24 cellular contexts compared by ENCODE assay signal in genomic region chr17:54373970-54374369, GRCh38.
"Had no signal": no experiment of that assay in that cellular context is flagged by ENCODE, and none has a peak within 500 bp of the region (broad histone marks: within the 10 kb centered on the region; RNA-seq: fewer than 3 reads in every experiment).

No MANE protein-coding gene starts in this region.

- H3K36me3 Mint-ChIP-seq: mesothelial cell of epicardium had no signal

- H3K27me3 ChIP-seq: colonic mucosa, esophagus squamous epithelium, gastrocnemius medialis, heart right ventricle, left lung had no signal

- H3K4me3 ChIP-seq: colonic mucosa, esophagus squamous epithelium, gastrocnemius medialis, heart right ventricle, left lung, lower lobe of right lung, mucosa of descending colon had no signal

- ATAC-seq: effector memory CD8-positive, alpha-beta T cell; esophagus mucosa; gastrocnemius medialis; heart right ventricle; left cardiac atrium; left lung; left ventricle myocardium superior; lower lobe of right lung; mucosa of descending colon had no signal

- H3K36me3 ChIP-seq: colonic mucosa, esophagus squamous epithelium, gastrocnemius medialis, heart right ventricle, left lung, lower lobe of right lung had no signal

- H3K27ac ChIP-seq: colonic mucosa, epithelial cell of prostate, esophagus squamous epithelium, gastrocnemius medialis, heart right ventricle, left lung, lower lobe of right lung had no signal

- H3K4me1 ChIP-seq: colonic mucosa, esophagus squamous epithelium, gastrocnemius medialis, heart right ventricle, left lung, lower lobe of right lung had no signal

- DNase-seq: colonic mucosa; cortex of kidney; effector CD8-positive, alpha-beta T cell; effector memory CD8-positive, alpha-beta T cell; endodermal cell; erythroblast; esophagus squamous epithelium; foreskin fibroblast; foreskin melanocyte; gastrocnemius medialis; glutamatergic neuron; head of caudate nucleus; heart right ventricle; hippocampal formation; left cardiac atrium; left lung; left ventricle myocardium superior; lower lobe of right lung; mesenchymal stem cell; mucosa of descending colon had no signal

- H3K27ac Mint-ChIP-seq: dendritic cell treated with granulocyte-macrophage colony-stimulating factor and Interleukin-4, amounts not matched to agents 40 ng/mL and 50 ng/mL, for 4 days; effector memory CD8-positive, alpha-beta T cell; endodermal cell; mesothelial cell of epicardium had no signal

- H3K9me3 ChIP-seq: colonic mucosa, gastrocnemius medialis, lower lobe of right lung had no signal

- H3K27me3 Mint-ChIP-seq: dendritic cell treated with granulocyte-macrophage colony-stimulating factor and Interleukin-4, amounts not matched to agents 40 ng/mL and 50 ng/mL, for 4 days; effector memory CD8-positive, alpha-beta T cell had no signal

- H3K4me3 Mint-ChIP-seq: dendritic cell treated with granulocyte-macrophage colony-stimulating factor and Interleukin-4, amounts not matched to agents 40 ng/mL and 50 ng/mL, for 4 days; effector memory CD8-positive, alpha-beta T cell; endodermal cell; mesothelial cell of epicardium had no signal
